In genomic region chr13:24854311-24854710, GRCh38 we compare ENCODE assay signal across 18 cellular contexts.
"Had no signal": no experiment of that assay in that cellular context is flagged by ENCODE, and none has a peak within 500 bp of the region (broad histone marks: within the 10 kb centered on the region; RNA-seq: fewer than 3 reads in every experiment).

No MANE protein-coding gene starts in this region.

- ATAC-seq: mucosa of descending colon; naive thymus-derived CD4-positive, alpha-beta T cell; pancreas; stimulated activated naive B cell treated with anti-CD40 and anti-IgM and Interleukin-4, amounts not matched to agents 10 μg/mL and 1 μg/mL and 100 μg/mL, for 72 hours had no signal

- H3K4me3 ChIP-seq: left ventricle myocardium inferior, mucosa of descending colon, pancreas, sigmoid colon, thyroid gland had no signal

- H3K9me3 ChIP-seq: left ventricle myocardium inferior, mucosa of descending colon, pancreas, sigmoid colon, thyroid gland had no signal

- DNase-seq: activated CD4-positive, alpha-beta T cell treated with anti-CD3 and anti-CD28 coated beads, Interleukin-2, amount 10 ng/mL, durations not matched to agents 7 days and 5 days; activated CD4-positive, CD25-positive, alpha-beta regulatory T cell; activated CD8-positive, alpha-beta memory T cell treated with anti-CD3 and anti-CD28 coated beads for 24 hours; activated naive CD4-positive, alpha-beta T cell; activated naive CD8-positive, alpha-beta T cell treated with anti-CD3 and anti-CD28 coated beads, Interleukin-2, amount 10 ng/mL, durations not matched to agents 7 days and 5 days; aorta; endodermal cell; erythroblast; foreskin fibroblast; hippocampal formation; kidney; left ventricle myocardium inferior; mucosa of descending colon; naive thymus-derived CD4-positive, alpha-beta T cell; pancreas; sigmoid colon; stimulated activated naive B cell treated with anti-CD40 and anti-IgM and Interleukin-4, amounts not matched to agents 10 μg/mL and 1 μg/mL and 100 μg/mL, for 72 hours; thyroid gland had no signal

- H3K4me1 ChIP-seq: left ventricle myocardium inferior, pancreas, thyroid gland had no signal

- H3K36me3 ChIP-seq: left ventricle myocardium inferior, pancreas, sigmoid colon, thyroid gland had no signal

- H3K27ac ChIP-seq: left ventricle myocardium inferior, pancreas, sigmoid colon, thyroid gland had no signal

- H3K27me3 ChIP-seq: sigmoid colon, thyroid gland had no signal
